Comparison of ENCODE assay signal across 9 cellular contexts in genomic region chr6:6545616-6546317, GRCh38. TPM values are rescaled to one million over a fixed set of nuclear protein-coding genes. Genes with fewer than 3 reads are reported as not detected.
A peak's percentile ranks its signal among the peaks of the same experiment; 100 is the strongest.
DNase-seq lines count a peak whose midpoint lies in the region; ATAC-seq and TF ChIP-seq lines count a peak whose summit lies in the region.
"Had no signal": no experiment of that assay in that cellular context is flagged by ENCODE, and none has a peak within 500 bp of the region (broad histone marks: within the 10 kb centered on the region; RNA-seq: fewer than 3 reads in every experiment).

No MANE protein-coding gene starts in this region.

- TF ChIP-seq CTCF in neutrophil (IDR thresholded peaks at IDR 0.05): no peak
- no peak for TF ChIP-seq CTCF in natural killer cell (IDR thresholded peaks at IDR 0.05)

- H3K27me3 ChIP-seq in neutrophil: peaks cover 73% of the 10 kb centered on the region

- peak overlapping the region; percentile 52 for H3K4me3 Mint-ChIP-seq in dendritic cell treated with granulocyte-macrophage colony-stimulating factor and Interleukin-4, amounts not matched to agents 40 ng/mL and 50 ng/mL, for 4 days
- H3K4me3 Mint-ChIP-seq in natural killer cell: no peak overlapping the region

- H3K9me3 Mint-ChIP-seq in dendritic cell treated with granulocyte-macrophage colony-stimulating factor and Interleukin-4, amounts not matched to agents 40 ng/mL and 50 ng/mL, for 4 days: peaks cover 13% of the 10 kb centered on the region
- H3K9me3 Mint-ChIP-seq in natural killer cell: no peaks in the 10 kb centered on the region

- H3K4me1 ChIP-seq in ES-I3 (ENCODE audit: insufficient read depth, low read length) (peaks cover 5% of the 10 kb centered on the region), neutrophil (ENCODE audit: control insufficient read depth in 1 of 2, insufficient read depth in 1 of 2, low read depth in 1 of 2, low read length in 1 of 2) (peaks cover 12 to 13% of the 10 kb centered on the region in 2 experiments)

- peak overlapping the region; percentile 60 for H3K27ac Mint-ChIP-seq in dendritic cell treated with granulocyte-macrophage colony-stimulating factor and Interleukin-4, amounts not matched to agents 40 ng/mL and 50 ng/mL, for 4 days
- H3K27ac Mint-ChIP-seq in natural killer cell: no peak overlapping the region

- no peaks in the 10 kb centered on the region for H3K36me3 ChIP-seq in ES-I3 (ENCODE audit: insufficient read depth, low read length)
- no peaks in the 10 kb centered on the region for H3K36me3 ChIP-seq in neutrophil

- H3K4me3 ChIP-seq in neutrophil (ENCODE audit: low read depth in 1 of 2, low read length in 1 of 2): peak overlapping the region; percentile 5 to 36

- peak overlapping the region; percentile 60 for H3K9ac ChIP-seq in ES-I3 (ENCODE audit: low read depth, low read length)

- H3K27me3 Mint-ChIP-seq in dendritic cell treated with granulocyte-macrophage colony-stimulating factor and Interleukin-4, amounts not matched to agents 40 ng/mL and 50 ng/mL, for 4 days: peaks cover 47% of the 10 kb centered on the region
- H3K27me3 Mint-ChIP-seq in natural killer cell (ENCODE audit: low read depth in 2 of 2): peaks cover 47 to 82% of the 10 kb centered on the region in 2 donors

- intact Hi-C loops in dendritic cell treated with granulocyte-macrophage colony-stimulating factor and Interleukin-4, amounts not matched to agents 40 ng/mL and 50 ng/mL, for 4 days (cut with micrococcal nuclease): loop anchor here (2.0 to 10.0 kb wide), 5 partner anchors 51 to 1073 kb away; no protein-coding TSS in a partner anchor
- intact Hi-C loops in natural killer cell (cut with micrococcal nuclease): loop anchor here (2.0 kb wide), 1 partner anchor 1075 kb away; no protein-coding TSS in a partner anchor

- no peak for DNase-seq in natural killer cell
- DNase-seq in foreskin melanocyte: no peak

- peaks cover 57% of the 10 kb centered on the region for H3K4me1 Mint-ChIP-seq in dendritic cell treated with granulocyte-macrophage colony-stimulating factor and Interleukin-4, amounts not matched to agents 40 ng/mL and 50 ng/mL, for 4 days (ENCODE audit: low read depth)
- peaks cover 13 to 19% of the 10 kb centered on the region in 2 donors for H3K4me1 Mint-ChIP-seq in natural killer cell

- peaks cover 12% of the 10 kb centered on the region for H3K36me3 Mint-ChIP-seq in dendritic cell treated with granulocyte-macrophage colony-stimulating factor and Interleukin-4, amounts not matched to agents 40 ng/mL and 50 ng/mL, for 4 days (ENCODE audit: low read depth)
- H3K36me3 Mint-ChIP-seq in natural killer cell: no peaks in the 10 kb centered on the region

- peak; percentile 7 for ATAC-seq in HG02763 (IDR thresholded peaks at IDR 0.05; ENCODE audit: unreplicated experiment)
- no peak for ATAC-seq in natural killer cell
- ATAC-seq in HG03520 (IDR thresholded peaks at IDR 0.05; ENCODE audit: unreplicated experiment): no peak
- ATAC-seq in HG03039 (IDR thresholded peaks at IDR 0.05; ENCODE audit: unreplicated experiment): no peak

- H3K27ac ChIP-seq in neutrophil: no peak overlapping the region

- H3K9me3 ChIP-seq in ES-I3 (ENCODE audit: control insufficient read depth, insufficient read depth, low read length) (peaks cover 4% of the 10 kb centered on the region; the same call in 1 of the 2 replicates), neutrophil (no peaks in the 10 kb centered on the region)

RNA-seq across cellular contexts. Expression of gene LY86, which starts 42.8 kb away (rescaled TPM):
- 1 to 10 TPM; 2.0 to 5.1 (median 2.2) TPM for total RNA-seq in natural killer cell
- total RNA-seq: HT-29 had no signal
